ENCODE assay signal across 9 cellular contexts in the genomic region with DNA sequence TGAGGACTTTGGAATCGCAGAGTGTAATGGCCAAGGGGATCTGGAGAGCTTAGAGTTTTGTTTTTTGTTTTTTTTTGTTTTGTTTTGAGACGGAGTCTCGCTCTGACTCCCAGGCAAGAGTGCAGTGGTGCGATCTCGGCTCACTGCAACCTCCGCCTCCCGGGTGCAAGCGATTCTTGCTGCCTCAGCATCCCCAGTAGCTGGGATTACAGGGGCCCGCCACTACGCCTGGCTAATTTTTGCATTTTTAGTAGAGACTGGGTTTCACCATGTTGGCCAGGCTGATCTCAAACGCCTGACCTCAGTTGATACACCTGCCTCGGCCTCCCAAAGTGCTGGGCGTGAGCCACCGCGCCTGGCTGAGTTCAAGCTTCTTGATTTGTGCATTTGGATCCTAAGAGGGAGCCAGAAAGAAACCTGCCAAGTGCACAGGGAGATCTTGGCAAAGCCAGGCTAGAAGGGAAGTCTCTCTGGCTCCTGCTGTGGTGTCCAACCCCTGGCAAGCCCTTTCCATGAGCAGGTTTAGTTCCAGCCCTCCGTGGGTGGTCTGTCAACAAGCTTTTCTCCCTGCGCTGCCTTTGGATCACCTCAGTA. TPM values are rescaled to one million over a fixed set of nuclear protein-coding genes. Genes with fewer than 3 reads are reported as not detected.
DNase-seq lines count a peak whose midpoint lies in the region; ATAC-seq and TF ChIP-seq lines count a peak whose summit lies in the region.
"Had no signal": no experiment of that assay in that cellular context is flagged by ENCODE, and none has a peak within 500 bp of the region (broad histone marks: within the 10 kb centered on the region; RNA-seq: fewer than 3 reads in every experiment).

No MANE protein-coding gene starts in this region.

- no peak overlapping the region for H2AFZ ChIP-seq in trophoblast cell (ENCODE audit: insufficient read depth, low read length, poor library complexity)

- peak overlapping the region; percentile 76 for H3K4me3 Mint-ChIP-seq in CD8-positive, alpha-beta T cell
- peak overlapping the region; percentile 72 to 77 (median 75) for H3K4me3 Mint-ChIP-seq in T-cell

- WGBS in trophoblast cell (ENCODE audit: extremely low coverage, insufficient coverage, insufficient read length) = no CpG with 5 or more reads among the region's 17 CpGs

- no peak overlapping the region for H3K18ac ChIP-seq in trophoblast cell (ENCODE audit: low read length)

- no peak overlapping the region for H2BK12ac ChIP-seq in trophoblast cell (ENCODE audit: low read length)

- peaks cover 2% of the 10 kb centered on the region for H3K36me3 Mint-ChIP-seq in CD8-positive, alpha-beta T cell
- H3K36me3 Mint-ChIP-seq in T-cell = peaks cover 25% of the 10 kb centered on the region

- no peak overlapping the region for H2AK5ac ChIP-seq in trophoblast cell (ENCODE audit: low read length)

- H3K9me3 ChIP-seq in CD8-positive, alpha-beta T cell (ENCODE audit: low read length) = no peaks in the 10 kb centered on the region
- H3K9me3 ChIP-seq in right atrium auricular region (peaks cover 0 to 11% of the 10 kb centered on the region in 2 donors), trophoblast cell (ENCODE audit: insufficient read depth, low read depth, low read length) (peaks cover 22% of the 10 kb centered on the region)

- H3K27ac Mint-ChIP-seq in CD8-positive, alpha-beta T cell = no peak overlapping the region
- H3K27ac Mint-ChIP-seq in T-cell = no peak overlapping the region

- H4K8ac ChIP-seq in trophoblast cell (ENCODE audit: low read depth, low read length) = no peak overlapping the region

- H3K9me3 Mint-ChIP-seq in CD8-positive, alpha-beta T cell = peaks cover 4% of the 10 kb centered on the region
- H3K9me3 Mint-ChIP-seq in T-cell = peaks cover 0 to 7% (median 6%) of the 10 kb centered on the region in 3 donors

- no peak for TF ChIP-seq CTCF in CD8-positive, alpha-beta T cell (IDR thresholded peaks at IDR 0.05)
- TF ChIP-seq CTCF in right atrium auricular region (IDR thresholded peaks at IDR 0.05) = no peak

- H3K4me3 ChIP-seq in CD8-positive, alpha-beta T cell (ENCODE audit: low read depth, low read length) = no peak overlapping the region
- peak overlapping the region; percentile 38 to 55 for H3K4me3 ChIP-seq in right atrium auricular region
- H3K4me3 ChIP-seq in trophoblast cell (ENCODE audit: low read depth, low read length) = no peak overlapping the region

- intact Hi-C loops in CD8-positive, alpha-beta T cell (cut with DNase I, micrococcal nuclease) = no loop called here

- H3K4ac ChIP-seq in trophoblast cell (ENCODE audit: low read depth, low read length) = no peak overlapping the region

- no peaks in the 10 kb centered on the region for H3K79me1 ChIP-seq in trophoblast cell (ENCODE audit: low read length)

- H2BK120ac ChIP-seq in trophoblast cell (ENCODE audit: insufficient read depth, low read length, poor library complexity) = no peak overlapping the region

- CTCF ChIA-PET in CD8-positive, alpha-beta T cell (lab: Charles Lee) = no interaction called here
- CTCF ChIA-PET in T-cell (lab: Charles Lee) = no interaction called here

- DNase-seq in CD8-positive, alpha-beta T cell = no peak
- DNase-seq in T-cell (no peak), right atrium auricular region (ENCODE audit: low spot score) (no peak), trophoblast cell (no peak), mesenteric fat pad (ENCODE audit: low spot score) (no peak), NCI-H1048 (lab: John Stamatoyannopoulos, UW) (no peak), NK-92 (lab: John Stamatoyannopoulos, UW; ENCODE audit: unreplicated experiment) (no peak)

- H3K79me2 ChIP-seq in trophoblast cell (ENCODE audit: control insufficient read depth, insufficient read depth, low read length, poor library complexity) = no peaks in the 10 kb centered on the region

- POLR2A ChIA-PET in CD8-positive, alpha-beta T cell (lab: Charles Lee) = no interaction called here
- POLR2A ChIA-PET in T-cell (lab: Charles Lee) = no interaction called here

- no peak overlapping the region for H3K23ac ChIP-seq in trophoblast cell (ENCODE audit: low read length)

- peak overlapping the region; percentile 87 for H3K4me2 ChIP-seq in trophoblast cell (ENCODE audit: low read length)

- peaks cover 11% of the 10 kb centered on the region for H3K4me1 Mint-ChIP-seq in CD8-positive, alpha-beta T cell (ENCODE audit: low read depth)
- H3K4me1 Mint-ChIP-seq in T-cell = peaks cover 7 to 14% (median 13%) of the 10 kb centered on the region in 3 donors

- no peak overlapping the region for H3K9ac ChIP-seq in trophoblast cell (ENCODE audit: low read length)

- ATAC-seq in CD8-positive, alpha-beta T cell = no peak
- ATAC-seq in T-cell (replicated peaks in 1 of 4) (no peak), GM18511 (IDR thresholded peaks at IDR 0.05; ENCODE audit: unreplicated experiment) (no peak)

- no peak overlapping the region for H4K12ac ChIP-seq in trophoblast cell (ENCODE audit: low read depth, low read length)

- no peak overlapping the region for H2BK5ac ChIP-seq in trophoblast cell (ENCODE audit: low read depth, low read length, poor library complexity)

- no peak overlapping the region for H4K91ac ChIP-seq in trophoblast cell (ENCODE audit: low read depth, low read length)

- H3K4me1 ChIP-seq in CD8-positive, alpha-beta T cell (ENCODE audit: insufficient read depth, low read length) = no peaks in the 10 kb centered on the region
- H3K4me1 ChIP-seq in right atrium auricular region (peaks cover 0 to 34% of the 10 kb centered on the region in 2 donors), trophoblast cell (ENCODE audit: control insufficient read depth in 1 of 2, insufficient read depth in 2 of 2, low read length in 2 of 2) (peaks cover 3 to 7% of the 10 kb centered on the region in 2 experiments)

- no peaks in the 10 kb centered on the region for H3K27me3 ChIP-seq in CD8-positive, alpha-beta T cell (ENCODE audit: insufficient read depth, low read length)
- H3K27me3 ChIP-seq in right atrium auricular region (no peaks in the 10 kb centered on the region), trophoblast cell (ENCODE audit: insufficient read depth, low read length) (peaks cover 8% of the 10 kb centered on the region)

- H3K36me3 ChIP-seq in CD8-positive, alpha-beta T cell (ENCODE audit: insufficient read depth, low read length) = no peaks in the 10 kb centered on the region
- H3K36me3 ChIP-seq in right atrium auricular region = no peaks in the 10 kb centered on the region
- no peaks in the 10 kb centered on the region for H3K36me3 ChIP-seq in trophoblast cell (ENCODE audit: control insufficient read depth in 1 of 2, insufficient read depth in 2 of 2, low read length in 2 of 2)

- no peak overlapping the region for H3K14ac ChIP-seq in trophoblast cell (ENCODE audit: low read length)

- peaks cover 22% of the 10 kb centered on the region for H3K27me3 Mint-ChIP-seq in CD8-positive, alpha-beta T cell (ENCODE audit: low read depth)
- H3K27me3 Mint-ChIP-seq in T-cell = peaks cover 23 to 32% of the 10 kb centered on the region in 2 donors

- H3K27ac ChIP-seq in CD8-positive, alpha-beta T cell (ENCODE audit: low read depth, low read length) = no peak overlapping the region
- peak overlapping the region in 1 of 2 donors; percentile 23 for H3K27ac ChIP-seq in right atrium auricular region
- H3K27ac ChIP-seq in trophoblast cell (ENCODE audit: low read depth, low read length) = no peak overlapping the region

RNA-seq across cellular contexts. Expression of a gene that starts 0.9 kb away (rescaled TPM):
- 1 to 10 TPM; 6.1 to 6.5 TPM for total RNA-seq in CD8-positive, alpha-beta T cell
- 10 to 100 TPM in 2 of 5 donors, 1 to 10 TPM in 3; 5.9 to 10.4 (median 9.5) TPM for total RNA-seq in T-cell
- total RNA-seq in right atrium auricular region = 10 to 100 TPM in 1 of 2 donors, 1 to 10 TPM in 1; 6.3 to 10.5 TPM
- polyA plus RNA-seq in trophoblast cell (2013) = 2.6 and 2.7 TPM in 2 replicates
- 16.4 TPM for total RNA-seq in mesenteric fat pad
- total RNA-seq: myocyte had no signal

RNA-seq across cellular contexts. Expression of a gene that starts 54.4 kb away (rescaled TPM):
- 10 to 100 TPM; 31.0 to 35.0 TPM for total RNA-seq in CD8-positive, alpha-beta T cell
- 10 to 100 TPM; 24.4 to 29.3 (median 25.0) TPM for total RNA-seq in T-cell
- 10 to 100 TPM in 1 of 2 donors, 1 to 10 TPM in 1; 9.1 to 13.9 TPM for total RNA-seq in right atrium auricular region
- 13.0 and 13.8 TPM in 2 replicates for polyA plus RNA-seq in trophoblast cell (2013)
- total RNA-seq in mesenteric fat pad = 28.1 TPM

Comparison
In these comparisons a context has a peak if more than half of its experiments do, and no peak if none do; other contexts are left out.
1. H3K4me3 ChIP-seq: peak in right atrium auricular region (2 of 2); none in CD8-positive, alpha-beta T cell (single experiment) and trophoblast cell (single experiment).